Comparison of ENCODE assay signal across 16 cellular contexts in the genomic region with DNA sequence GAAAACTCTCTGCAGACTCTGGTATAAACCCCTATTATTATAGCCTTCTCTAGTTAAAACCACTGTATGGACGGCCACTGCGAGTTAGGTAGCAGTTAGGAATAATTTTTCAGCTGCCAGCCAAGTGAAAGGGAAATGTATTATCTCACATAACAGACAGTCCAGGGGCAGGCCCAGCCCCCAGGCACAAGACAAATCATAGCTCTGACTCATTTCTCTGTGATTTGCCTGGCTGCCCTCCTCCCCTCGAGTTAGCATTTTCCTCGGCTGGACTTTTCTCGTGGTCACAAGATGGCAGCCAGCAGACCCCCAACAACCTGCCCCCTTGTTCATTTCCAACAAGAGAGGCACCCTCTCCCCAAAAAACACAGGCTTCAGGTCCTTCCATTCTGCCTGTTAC. TPM values are rescaled to one million over a fixed set of nuclear protein-coding genes. Genes with fewer than 3 reads are reported as not detected.
DNase-seq lines count a peak whose midpoint lies in the region; TF ChIP-seq lines count a peak whose summit lies in the region.
"Had no signal": no experiment of that assay in that cellular context is flagged by ENCODE, and none has a peak within 500 bp of the region (broad histone marks: within the 10 kb centered on the region; RNA-seq: fewer than 3 reads in every experiment).

No MANE protein-coding gene starts in this region.

- intact Hi-C loops in PC-9 (cut with micrococcal nuclease; ENCODE audit: unreplicated experiment), result no loop called here

- H3K9me3 ChIP-seq in BLaER1, result peaks cover 15% of the 10 kb centered on the region
- H3K9me3 ChIP-seq in PC-9 (ENCODE audit: insufficient read depth, low read depth), result no peaks in the 10 kb centered on the region; the same call in 1 of the 2 replicates
- peaks cover 6% of the 10 kb centered on the region for H3K9me3 ChIP-seq in mesenchymal stem cell (ENCODE audit: control insufficient read depth, low read length)
- H3K9me3 ChIP-seq: BE2C had no signal

- H3K36me3 ChIP-seq in BLaER1, result no peaks in the 10 kb centered on the region
- no peaks in the 10 kb centered on the region for H3K36me3 ChIP-seq in PC-9 (ENCODE audit: low read depth)
- no peaks in the 10 kb centered on the region for H3K36me3 ChIP-seq in mesenchymal stem cell (ENCODE audit: control insufficient read depth in 1 of 2, insufficient read depth in 2 of 2, low read depth in 1 of 2, low read length in 2 of 2)
- H3K36me3 ChIP-seq: BE2C had no signal

- no peak overlapping the region for H3K14ac ChIP-seq in mesenchymal stem cell (ENCODE audit: low read length in 2 of 2)

- H2BK120ac ChIP-seq in mesenchymal stem cell (ENCODE audit: low read depth, low read length), result no peak overlapping the region

- no peaks in the 10 kb centered on the region for H3K79me2 ChIP-seq in PC-9 (ENCODE audit: low read depth)

- no peaks in the 10 kb centered on the region for H3K9me2 ChIP-seq in PC-9 (ENCODE audit: insufficient read depth)

- no peak overlapping the region for H4K91ac ChIP-seq in mesenchymal stem cell (ENCODE audit: low read length)

- no peak overlapping the region for H3K9ac ChIP-seq in BLaER1
- peak overlapping the region; percentile 78 for H3K9ac ChIP-seq in mesenchymal stem cell (ENCODE audit: low read length)

- no peaks in the 10 kb centered on the region for H3F3A ChIP-seq in PC-9 (ENCODE audit: insufficient read depth, low read depth)

- H3K9me3 Mint-ChIP-seq in nephron progenitor cell, result peaks cover 15% of the 10 kb centered on the region

- no peak overlapping the region for H3K27ac Mint-ChIP-seq in nephron progenitor cell

- no peak overlapping the region for H2AFZ ChIP-seq in PC-9
- no peak overlapping the region for H2AFZ ChIP-seq in mesenchymal stem cell (ENCODE audit: low read depth, low read length)

- no peak overlapping the region for H2BK15ac ChIP-seq in mesenchymal stem cell (ENCODE audit: low read depth, poor library complexity, severe bottlenecking)

- no peak overlapping the region for H2BK12ac ChIP-seq in mesenchymal stem cell (ENCODE audit: low read length in 2 of 2)

- BruUV-seq in PC-9 (replicated peaks; lab: Mats Ljungman, UMichigan), result no TSS peak

- no peak overlapping the region for H3K4me3 Mint-ChIP-seq in nephron progenitor cell

- CTCF ChIA-PET in PC-9 (lab: Charles Lee), result no interaction called here

- H3K36me3 Mint-ChIP-seq in nephron progenitor cell (ENCODE audit: low read depth), result no peaks in the 10 kb centered on the region

- H4K20me1 ChIP-seq in BLaER1 (no peaks in the 10 kb centered on the region), PC-9 (ENCODE audit: insufficient read depth) (no peaks in the 10 kb centered on the region)

- TF ChIP-seq CTCF in PC-9 (conservative IDR thresholded peaks at IDR 0.05) (no peak), epithelial cell of esophagus (IDR thresholded peaks at IDR 0.05; ENCODE audit: insufficient read depth, low read depth, low read length, missing control alignments) (no peak), nephron progenitor cell (IDR thresholded peaks at IDR 0.05) (no peak)

- DNase-seq in PC-9 (peak; percentile 40 to 41), epithelial cell of esophagus (ENCODE audit: low read depth) (peak; percentile 78), mesenchymal stem cell (peak; percentile 24), NCI-H82 (lab: John Stamatoyannopoulos, UW) (no peak), NCI-H1092 (lab: John Stamatoyannopoulos, UW) (no peak), nephron progenitor cell (no peak), SKM-1 treated with dmso at 0.1 percent for 144 hours (lab: John Stamatoyannopoulos, UW; ENCODE audit: unreplicated experiment) (no peak)
- DNase-seq: activated CD4-positive, CD25-positive, alpha-beta regulatory T cell treated with anti-CD3 and anti-CD28 coated beads, Interleukin-2, amount 50 U/mL, for 72 hours; activated effector memory CD4-positive, alpha-beta T cell treated with anti-CD3 and anti-CD28 coated beads, Interleukin-2, amount 50 U/mL, for 16 hours; BE2C; H7; NCI-H345; SHP77 treated with DMSO at 0.1 percent for 48 hours; stimulated activated naive CD4-positive, alpha-beta T cell treated with Interleukin-2 at 50 U/mL for 16 hours had no signal

- H3K4me3 ChIP-seq in BLaER1 (no peak overlapping the region), PC-9 (no peak overlapping the region), epithelial cell of esophagus (ENCODE audit: low read length) (no peak overlapping the region), mesenchymal stem cell (ENCODE audit: insufficient read depth in 1 of 2, low read depth in 1 of 2, low read length in 2 of 2) (peak overlapping the region in 1 of 2 experiments; percentile 35)

- H3K4me1 Mint-ChIP-seq in nephron progenitor cell, result peaks cover 10% of the 10 kb centered on the region

- peak overlapping the region in 1 of 2 experiments; percentile 48 for H3K18ac ChIP-seq in mesenchymal stem cell (ENCODE audit: low read depth in 1 of 2, low read length in 2 of 2)

- no peak overlapping the region for H3K27ac ChIP-seq in BLaER1
- H3K27ac ChIP-seq in PC-9, result no peak overlapping the region
- H3K27ac ChIP-seq in mesenchymal stem cell (ENCODE audit: low read length, poor library complexity, severe bottlenecking), result peak overlapping the region; percentile 83

- H3K4me2 ChIP-seq in BLaER1 (peak overlapping the region; percentile 49), PC-9 (peak overlapping the region; percentile 26; the same call in 1 of the 2 replicates), mesenchymal stem cell (ENCODE audit: low read length, poor library complexity, severe bottlenecking) (no peak overlapping the region)

- H3K79me1 ChIP-seq in mesenchymal stem cell (replicated peaks; ENCODE audit: low read length, poor library complexity, severe bottlenecking), result no peaks in the 10 kb centered on the region

- no peak overlapping the region for H3K23ac ChIP-seq in mesenchymal stem cell (ENCODE audit: low read length in 2 of 2)

- H3K27me3 ChIP-seq in BLaER1 (no peaks in the 10 kb centered on the region), PC-9 (ENCODE audit: insufficient read depth, low read depth) (no peaks in the 10 kb centered on the region), mesenchymal stem cell (ENCODE audit: control insufficient read depth in 1 of 2, insufficient read depth in 1 of 2, low read length in 2 of 2) (no peaks in the 10 kb centered on the region)
- H3K27me3 ChIP-seq: BE2C had no signal

- H3K4me1 ChIP-seq in BLaER1 (peaks cover 31% of the 10 kb centered on the region), PC-9 (replicated peaks; ENCODE audit: insufficient read depth) (peaks cover 13% of the 10 kb centered on the region), mesenchymal stem cell (ENCODE audit: control insufficient read depth, insufficient read depth, low read depth, low read length) (peaks cover 15% of the 10 kb centered on the region)
- H3K4me1 ChIP-seq: BE2C had no signal

- H2BK5ac ChIP-seq in mesenchymal stem cell (ENCODE audit: low read depth, low read length, poor library complexity, severe bottlenecking), result peak overlapping the region; percentile 74

- peak overlapping the region; percentile 52 for H4K8ac ChIP-seq in mesenchymal stem cell (ENCODE audit: low read length)

- 64% methylated on average over 5 of the region's 5 CpGs for WGBS in mesenchymal stem cell

- POLR2A ChIA-PET in PC-9 (lab: Charles Lee; ENCODE audit: unreplicated experiment), result interaction anchor here (0.5 to 0.7 kb wide), 4 partner anchors 9 to 295 kb away, joined by 3 to 5 read pairs (median 4); no protein-coding TSS in a partner anchor

- H2AK5ac ChIP-seq in mesenchymal stem cell (ENCODE audit: low read length, severe bottlenecking), result peak overlapping the region; percentile 89

- H3K4ac ChIP-seq in mesenchymal stem cell (ENCODE audit: low read depth in 1 of 2, low read length in 2 of 2), result no peak overlapping the region

- no peaks in the 10 kb centered on the region for H3K27me3 Mint-ChIP-seq in nephron progenitor cell (ENCODE audit: low read depth, poor library complexity)

RNA-seq across cellular contexts. Expression of gene VIT, which starts 10.5 kb away (rescaled TPM):
- not detected in 2 replicates for total RNA-seq in PC-9 (2021)
- not detected for polyA plus RNA-seq in mesenchymal stem cell (2013, experiment 1 of 2)
- polyA plus RNA-seq in mesenchymal stem cell (2013, experiment 2 of 2), result not detected
- total RNA-seq: H7 had no signal
- polyA plus RNA-seq: neural cell had no signal

Comparison
In these comparisons a context has a peak if more than half of its experiments do, and no peak if none do; other contexts are left out.
1. DNase-seq: peak in PC-9 (2 of 2), epithelial cell of esophagus (single experiment) and mesenchymal stem cell (single experiment); none in NCI-H82 (single experiment), NCI-H1092 (single experiment), nephron progenitor cell (single experiment) and SKM-1 treated with dmso at 0.1 percent for 144 hours (single experiment).